8 cellular contexts compared by ENCODE assay signal in the genomic region with DNA sequence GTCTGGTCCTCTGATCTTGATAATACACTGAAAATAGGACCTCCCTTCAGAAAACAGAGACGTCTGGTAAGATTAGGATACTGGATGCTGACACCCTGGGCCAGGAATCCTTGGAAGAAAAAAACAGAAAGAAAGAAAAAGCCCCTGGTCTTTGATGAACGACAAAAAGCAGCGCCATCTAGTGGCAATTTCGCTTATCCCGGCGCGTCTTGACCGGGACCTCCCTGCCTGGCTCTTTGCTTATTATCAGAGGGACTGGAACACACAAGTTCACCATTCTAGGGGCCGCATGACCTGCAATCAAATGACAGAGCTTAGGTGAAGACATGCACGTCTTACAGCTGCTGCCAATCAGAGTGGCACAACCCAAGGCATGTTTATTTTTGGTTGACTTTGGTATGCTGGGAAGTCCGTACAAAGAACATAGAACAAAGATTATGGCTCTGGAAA.
DNase-seq lines count a peak whose midpoint lies in the region; ATAC-seq lines count a peak whose summit lies in the region.

No MANE protein-coding gene starts in this region.

- intact Hi-C loops in posterior cingulate gyrus (cut with DNase I), result no loop called here

- ATAC-seq in HG03196 (IDR thresholded peaks at IDR 0.05; ENCODE audit: unreplicated experiment) (peak; percentile 55), GM19455 (IDR thresholded peaks at IDR 0.05; ENCODE audit: unreplicated experiment) (no peak)

- DNase-seq in activated naive CD4-positive, alpha-beta T cell treated with Interleukin-2 at 50 U/mL for 16 hours, result peak; percentile 25
- no peak for DNase-seq in activated naive CD4-positive, alpha-beta T cell (lab: John Stamatoyannopoulos, UW)
- DNase-seq in NCI-H510A treated with DMSO at 0.1 percent for 48 hours (lab: John Stamatoyannopoulos, UW) (peak; percentile 54), germinal center (ENCODE audit: low spot score) (peak; percentile 36), posterior cingulate gyrus (peak; percentile 46 to 95 (median 82))
- DNase-seq in activated CD8-positive, alpha-beta memory T cell treated with anti-CD3 and anti-CD28 coated beads for 48 hours (ENCODE audit: low read depth in 2 of 3, low spot score in 2 of 3), result peak in 2 of 3 experiments; percentile 5 to 10

Comparison
In these comparisons a context has a peak if more than half of its experiments do, and no peak if none do; other contexts are left out.
1. DNase-seq: peak in activated naive CD4-positive, alpha-beta T cell treated with Interleukin-2 at 50 U/mL for 16 hours (single experiment), NCI-H510A treated with DMSO at 0.1 percent for 48 hours (single experiment), activated CD8-positive, alpha-beta memory T cell treated with anti-CD3 and anti-CD28 coated beads for 48 hours (2 of 3), germinal center (single experiment) and posterior cingulate gyrus (10 of 10); none in activated naive CD4-positive, alpha-beta T cell (0 of 4).